In the genomic region with DNA sequence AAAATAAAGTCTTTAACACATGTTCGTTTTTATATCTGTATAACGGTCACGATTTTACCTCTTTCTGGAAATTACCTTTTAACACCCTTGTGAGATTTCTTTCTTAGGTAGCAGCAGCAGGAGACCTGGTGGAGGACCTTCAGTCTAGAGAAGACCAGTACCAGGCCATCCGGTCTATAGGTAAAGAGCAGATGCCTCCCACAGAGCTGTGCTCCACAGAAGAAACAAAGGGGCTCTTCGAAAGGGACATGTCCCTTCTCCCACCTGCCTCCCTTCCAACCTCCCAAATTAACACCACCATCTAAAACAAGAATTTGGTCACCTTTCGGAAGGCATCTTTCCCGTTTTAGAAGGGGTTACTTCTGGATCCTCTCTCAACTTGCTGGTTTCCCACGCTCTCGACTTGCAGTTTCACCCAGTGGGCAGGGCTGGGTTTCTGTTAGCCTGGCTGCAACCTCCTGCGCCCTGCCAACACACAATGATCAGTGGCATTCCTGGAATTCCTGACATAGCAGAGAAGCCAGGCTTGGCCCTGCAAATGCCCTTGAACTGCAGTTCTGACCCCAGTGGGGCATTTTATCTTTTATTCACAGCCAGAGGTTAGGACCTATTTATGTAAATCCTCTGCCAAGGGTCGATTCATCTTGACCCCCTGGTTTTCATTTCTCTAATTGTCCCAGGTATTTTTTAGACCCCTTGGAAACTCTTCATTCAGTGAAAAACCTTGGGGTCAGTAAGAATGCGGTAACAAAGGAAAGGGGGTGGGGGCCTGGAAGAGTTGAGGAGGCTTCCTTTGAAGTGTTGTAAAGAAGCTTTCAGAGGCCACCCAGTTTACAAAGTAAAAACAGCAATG, we compare ENCODE assay signal across 1 cellular context.
TF ChIP-seq lines count a peak whose summit lies in the region.

No MANE protein-coding gene starts in this region.

TF ChIP-seq in HepG2, 621 proteins besides CTCF, POLR2A, EP300 and RAD21 (continued from another document):
- TF ChIP-seq HNF1B (CRISPR knock-in tag; IDR thresholded peaks at IDR 0.05), result no peak
- TF ChIP-seq, protein P1, sequence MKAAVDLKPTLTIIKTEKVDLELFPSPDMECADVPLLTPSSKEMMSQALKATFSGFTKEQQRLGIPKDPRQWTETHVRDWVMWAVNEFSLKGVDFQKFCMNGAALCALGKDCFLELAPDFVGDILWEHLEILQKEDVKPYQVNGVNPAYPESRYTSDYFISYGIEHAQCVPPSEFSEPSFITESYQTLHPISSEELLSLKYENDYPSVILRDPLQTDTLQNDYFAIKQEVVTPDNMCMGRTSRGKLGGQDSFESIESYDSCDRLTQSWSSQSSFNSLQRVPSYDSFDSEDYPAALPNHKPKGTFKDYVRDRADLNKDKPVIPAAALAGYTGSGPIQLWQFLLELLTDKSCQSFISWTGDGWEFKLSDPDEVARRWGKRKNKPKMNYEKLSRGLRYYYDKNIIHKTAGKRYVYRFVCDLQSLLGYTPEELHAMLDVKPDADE (CRISPR knock-in tag; IDR thresholded peaks at IDR 0.05), result no peak
- peak; percentile 30; the same call in 1 of the 2 replicates for TF ChIP-seq FOXJ3 (CRISPR knock-in tag; IDR thresholded peaks at IDR 0.05; ENCODE audit: borderline replicate concordance)
- TF ChIP-seq, protein P2, sequence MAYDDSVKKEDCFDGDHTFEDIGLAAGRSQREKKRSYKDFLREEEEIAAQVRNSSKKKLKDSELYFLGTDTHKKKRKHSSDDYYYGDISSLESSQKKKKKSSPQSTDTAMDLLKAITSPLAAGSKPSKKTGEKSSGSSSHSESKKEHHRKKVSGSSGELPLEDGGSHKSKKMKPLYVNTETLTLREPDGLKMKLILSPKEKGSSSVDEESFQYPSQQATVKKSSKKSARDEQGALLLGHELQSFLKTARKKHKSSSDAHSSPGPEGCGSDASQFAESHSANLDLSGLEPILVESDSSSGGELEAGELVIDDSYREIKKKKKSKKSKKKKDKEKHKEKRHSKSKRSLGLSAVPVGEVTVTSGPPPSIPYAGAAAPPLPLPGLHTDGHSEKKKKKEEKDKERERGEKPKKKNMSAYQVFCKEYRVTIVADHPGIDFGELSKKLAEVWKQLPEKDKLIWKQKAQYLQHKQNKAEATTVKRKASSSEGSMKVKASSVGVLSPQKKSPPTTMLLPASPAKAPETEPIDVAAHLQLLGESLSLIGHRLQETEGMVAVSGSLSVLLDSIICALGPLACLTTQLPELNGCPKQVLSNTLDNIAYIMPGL (CRISPR knock-in tag; IDR thresholded peaks at IDR 0.05; ENCODE audit: borderline replicate concordance in 1 of 2, low read depth in 1 of 2), result peak in 1 of 2 experiments; percentile 39; a peak in 1 of 4 replicates
- no peak for TF ChIP-seq WIZ (CRISPR knock-in tag; IDR thresholded peaks at IDR 0.05)
- peak; percentile 86 for TF ChIP-seq TCF7 (IDR thresholded peaks at IDR 0.05; ENCODE audit: low read depth)
- peak; percentile 50 for TF ChIP-seq ZEB1 (IDR thresholded peaks at IDR 0.05; ENCODE audit: insufficient replicate concordance, low read depth)
- TF ChIP-seq, protein P3, sequence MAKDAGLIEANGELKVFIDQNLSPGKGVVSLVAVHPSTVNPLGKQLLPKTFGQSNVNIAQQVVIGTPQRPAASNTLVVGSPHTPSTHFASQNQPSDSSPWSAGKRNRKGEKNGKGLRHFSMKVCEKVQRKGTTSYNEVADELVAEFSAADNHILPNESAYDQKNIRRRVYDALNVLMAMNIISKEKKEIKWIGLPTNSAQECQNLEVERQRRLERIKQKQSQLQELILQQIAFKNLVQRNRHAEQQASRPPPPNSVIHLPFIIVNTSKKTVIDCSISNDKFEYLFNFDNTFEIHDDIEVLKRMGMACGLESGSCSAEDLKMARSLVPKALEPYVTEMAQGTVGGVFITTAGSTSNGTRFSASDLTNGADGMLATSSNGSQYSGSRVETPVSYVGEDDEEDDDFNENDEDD (CRISPR knock-in tag; IDR thresholded peaks at IDR 0.05; ENCODE audit: borderline replicate concordance), result no peak
- peak; percentile 50; the same call in 1 of the 2 replicates for TF ChIP-seq SAP130 (CRISPR knock-in tag; IDR thresholded peaks at IDR 0.05; ENCODE audit: low read depth)
- no peak for TF ChIP-seq RARG (CRISPR knock-in tag; IDR thresholded peaks at IDR 0.05; ENCODE audit: low read depth)
- TF ChIP-seq JUND (CRISPR knock-in tag; IDR thresholded peaks at IDR 0.05), result no peak
- TF ChIP-seq IRX3 (CRISPR knock-in tag; IDR thresholded peaks at IDR 0.05; ENCODE audit: borderline replicate concordance, low read depth), result no peak
- no peak for TF ChIP-seq KMT2B (CRISPR knock-in tag; IDR thresholded peaks at IDR 0.05)
- TF ChIP-seq STAT5B (CRISPR knock-in tag; IDR thresholded peaks at IDR 0.05), result no peak
- TF ChIP-seq, protein P4, sequence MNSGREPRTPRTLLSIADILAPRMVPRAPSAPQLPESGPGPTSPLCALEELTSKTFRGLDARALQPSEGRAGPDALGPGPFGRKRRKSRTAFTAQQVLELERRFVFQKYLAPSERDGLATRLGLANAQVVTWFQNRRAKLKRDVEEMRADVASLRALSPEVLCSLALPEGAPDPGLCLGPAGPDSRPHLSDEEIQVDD (CRISPR knock-in tag; IDR thresholded peaks at IDR 0.05; ENCODE audit: borderline replicate concordance), result no peak
- no peak for TF ChIP-seq NONO (IDR thresholded peaks at IDR 0.05)
- no peak for TF ChIP-seq NONO (CRISPR knock-in tag; conservative IDR thresholded peaks at IDR 0.05)
- TF ChIP-seq SIX1 (CRISPR knock-in tag; IDR thresholded peaks at IDR 0.05; ENCODE audit: borderline replicate concordance), result no peak
- TF ChIP-seq ZSCAN20 (CRISPR knock-in tag; IDR thresholded peaks at IDR 0.05; ENCODE audit: borderline replicate concordance), result no peak
- TF ChIP-seq TBP (CRISPR knock-in tag; IDR thresholded peaks at IDR 0.05), result no peak
- TF ChIP-seq ZGPAT (CRISPR knock-in tag; IDR thresholded peaks at IDR 0.05), result peak; percentile 69
- TF ChIP-seq GLMP (CRISPR knock-in tag; IDR thresholded peaks at IDR 0.05; ENCODE audit: borderline replicate concordance), result no peak
- no peak for TF ChIP-seq FOXP1 (IDR thresholded peaks at IDR 0.05)
- TF ChIP-seq FOXP1 (CRISPR knock-in tag; IDR thresholded peaks at IDR 0.05), result peak; percentile 7; the same call in 1 of the 2 replicates
- TF ChIP-seq HNF1A (IDR thresholded peaks at IDR 0.05; ENCODE audit: low read depth), result 0 out of 2 replicates have a peak, but pooled peaks have one; percentile 19
- peak; percentile 60; the same call in 1 of the 2 replicates for TF ChIP-seq HNF1A (CRISPR knock-in tag; IDR thresholded peaks at IDR 0.05; ENCODE audit: borderline replicate concordance)
- TF ChIP-seq RFXAP (CRISPR knock-in tag; IDR thresholded peaks at IDR 0.05; ENCODE audit: borderline replicate concordance), result no peak; the same call in 1 of the 2 replicates
- TF ChIP-seq SP5 (CRISPR knock-in tag; IDR thresholded peaks at IDR 0.05; ENCODE audit: borderline replicate concordance, low read depth), result peak; percentile 61
- peak; percentile 94 for TF ChIP-seq NR2F2 (IDR thresholded peaks at IDR 0.05; ENCODE audit: borderline replicate concordance, low read depth)
- no peak for TF ChIP-seq FOXK2 (IDR thresholded peaks at IDR 0.05)
- TF ChIP-seq ZBTB39 (CRISPR knock-in tag; IDR thresholded peaks at IDR 0.05), result no peak
